1 cellular context compared by ENCODE assay signal in the genomic region with DNA sequence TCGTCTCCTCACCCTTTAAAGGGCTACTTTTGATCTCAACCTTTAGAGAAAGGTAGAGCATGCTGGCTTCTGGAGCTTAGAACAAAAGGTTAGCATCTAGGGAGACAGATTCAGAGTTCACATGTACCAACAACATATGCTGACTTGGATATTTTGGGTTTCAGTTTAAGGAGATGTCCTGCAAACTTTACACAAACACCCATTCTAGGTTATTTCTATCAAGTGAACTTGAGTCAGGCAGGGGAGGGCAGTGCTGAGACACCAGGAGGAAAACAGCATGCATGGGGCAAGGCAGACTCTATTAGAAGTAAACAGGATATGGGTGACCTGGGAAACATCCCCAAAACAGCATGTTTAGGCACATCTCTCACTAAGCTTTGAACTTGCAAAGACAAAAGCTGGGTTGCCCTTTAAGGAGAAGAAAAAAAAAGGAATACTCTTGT.
A peak's percentile ranks its signal among the peaks of the same experiment; 100 is the strongest.
TF ChIP-seq lines count a peak whose summit lies in the region.

No MANE protein-coding gene starts in this region.

TF ChIP-seq in WTC11, 78 proteins besides CTCF, POLR2A, EP300 and RAD21 (continued from another document):
- TF ChIP-seq, protein P1, sequence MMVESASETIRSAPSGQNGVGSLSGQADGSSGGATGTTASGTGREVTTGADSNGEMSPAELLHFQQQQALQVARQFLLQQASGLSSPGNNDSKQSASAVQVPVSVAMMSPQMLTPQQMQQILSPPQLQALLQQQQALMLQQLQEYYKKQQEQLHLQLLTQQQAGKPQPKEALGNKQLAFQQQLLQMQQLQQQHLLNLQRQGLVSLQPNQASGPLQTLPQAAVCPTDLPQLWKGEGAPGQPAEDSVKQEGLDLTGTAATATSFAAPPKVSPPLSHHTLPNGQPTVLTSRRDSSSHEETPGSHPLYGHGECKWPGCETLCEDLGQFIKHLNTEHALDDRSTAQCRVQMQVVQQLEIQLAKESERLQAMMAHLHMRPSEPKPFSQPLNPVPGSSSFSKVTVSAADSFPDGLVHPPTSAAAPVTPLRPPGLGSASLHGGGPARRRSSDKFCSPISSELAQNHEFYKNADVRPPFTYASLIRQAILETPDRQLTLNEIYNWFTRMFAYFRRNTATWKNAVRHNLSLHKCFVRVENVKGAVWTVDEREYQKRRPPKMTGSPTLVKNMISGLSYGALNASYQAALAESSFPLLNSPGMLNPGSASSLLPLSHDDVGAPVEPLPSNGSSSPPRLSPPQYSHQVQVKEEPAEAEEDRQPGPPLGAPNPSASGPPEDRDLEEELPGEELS (CRISPR knock-in tag; IDR thresholded peaks at IDR 0.05), result peak; percentile 96; the same call in 1 of the 2 replicates
- TF ChIP-seq NFE2L1 (CRISPR knock-in tag; IDR thresholded peaks at IDR 0.05) (no peak), GRHL2 (CRISPR knock-in tag; IDR thresholded peaks at IDR 0.05; ENCODE audit: insufficient replicate concordance, severe bottlenecking) (no peak), ZNF423 (CRISPR knock-in tag; IDR thresholded peaks at IDR 0.05) (no peak), MXD4 (CRISPR knock-in tag; IDR thresholded peaks at IDR 0.05; ENCODE audit: borderline replicate concordance) (no peak), ELF4 (CRISPR knock-in tag; IDR thresholded peaks at IDR 0.05; ENCODE audit: low read depth) (no peak), ZNF396 (CRISPR knock-in tag; IDR thresholded peaks at IDR 0.05; ENCODE audit: borderline replicate concordance) (no peak), ETV6 (CRISPR knock-in tag; IDR thresholded peaks at IDR 0.05) (no peak)
- TF ChIP-seq, protein P2, sequence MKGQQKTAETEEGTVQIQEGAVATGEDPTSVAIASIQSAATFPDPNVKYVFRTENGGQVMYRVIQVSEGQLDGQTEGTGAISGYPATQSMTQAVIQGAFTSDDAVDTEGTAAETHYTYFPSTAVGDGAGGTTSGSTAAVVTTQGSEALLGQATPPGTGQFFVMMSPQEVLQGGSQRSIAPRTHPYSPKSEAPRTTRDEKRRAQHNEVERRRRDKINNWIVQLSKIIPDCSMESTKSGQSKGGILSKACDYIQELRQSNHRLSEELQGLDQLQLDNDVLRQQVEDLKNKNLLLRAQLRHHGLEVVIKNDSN (CRISPR knock-in tag; IDR thresholded peaks at IDR 0.05), result no peak
- TF ChIP-seq, protein P3, sequence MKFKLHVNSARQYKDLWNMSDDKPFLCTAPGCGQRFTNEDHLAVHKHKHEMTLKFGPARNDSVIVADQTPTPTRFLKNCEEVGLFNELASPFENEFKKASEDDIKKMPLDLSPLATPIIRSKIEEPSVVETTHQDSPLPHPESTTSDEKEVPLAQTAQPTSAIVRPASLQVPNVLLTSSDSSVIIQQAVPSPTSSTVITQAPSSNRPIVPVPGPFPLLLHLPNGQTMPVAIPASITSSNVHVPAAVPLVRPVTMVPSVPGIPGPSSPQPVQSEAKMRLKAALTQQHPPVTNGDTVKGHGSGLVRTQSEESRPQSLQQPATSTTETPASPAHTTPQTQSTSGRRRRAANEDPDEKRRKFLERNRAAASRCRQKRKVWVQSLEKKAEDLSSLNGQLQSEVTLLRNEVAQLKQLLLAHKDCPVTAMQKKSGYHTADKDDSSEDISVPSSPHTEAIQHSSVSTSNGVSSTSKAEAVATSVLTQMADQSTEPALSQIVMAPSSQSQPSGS (CRISPR knock-in tag; IDR thresholded peaks at IDR 0.05; ENCODE audit: borderline replicate concordance, low read depth), result no peak
- TF ChIP-seq, protein P4, sequence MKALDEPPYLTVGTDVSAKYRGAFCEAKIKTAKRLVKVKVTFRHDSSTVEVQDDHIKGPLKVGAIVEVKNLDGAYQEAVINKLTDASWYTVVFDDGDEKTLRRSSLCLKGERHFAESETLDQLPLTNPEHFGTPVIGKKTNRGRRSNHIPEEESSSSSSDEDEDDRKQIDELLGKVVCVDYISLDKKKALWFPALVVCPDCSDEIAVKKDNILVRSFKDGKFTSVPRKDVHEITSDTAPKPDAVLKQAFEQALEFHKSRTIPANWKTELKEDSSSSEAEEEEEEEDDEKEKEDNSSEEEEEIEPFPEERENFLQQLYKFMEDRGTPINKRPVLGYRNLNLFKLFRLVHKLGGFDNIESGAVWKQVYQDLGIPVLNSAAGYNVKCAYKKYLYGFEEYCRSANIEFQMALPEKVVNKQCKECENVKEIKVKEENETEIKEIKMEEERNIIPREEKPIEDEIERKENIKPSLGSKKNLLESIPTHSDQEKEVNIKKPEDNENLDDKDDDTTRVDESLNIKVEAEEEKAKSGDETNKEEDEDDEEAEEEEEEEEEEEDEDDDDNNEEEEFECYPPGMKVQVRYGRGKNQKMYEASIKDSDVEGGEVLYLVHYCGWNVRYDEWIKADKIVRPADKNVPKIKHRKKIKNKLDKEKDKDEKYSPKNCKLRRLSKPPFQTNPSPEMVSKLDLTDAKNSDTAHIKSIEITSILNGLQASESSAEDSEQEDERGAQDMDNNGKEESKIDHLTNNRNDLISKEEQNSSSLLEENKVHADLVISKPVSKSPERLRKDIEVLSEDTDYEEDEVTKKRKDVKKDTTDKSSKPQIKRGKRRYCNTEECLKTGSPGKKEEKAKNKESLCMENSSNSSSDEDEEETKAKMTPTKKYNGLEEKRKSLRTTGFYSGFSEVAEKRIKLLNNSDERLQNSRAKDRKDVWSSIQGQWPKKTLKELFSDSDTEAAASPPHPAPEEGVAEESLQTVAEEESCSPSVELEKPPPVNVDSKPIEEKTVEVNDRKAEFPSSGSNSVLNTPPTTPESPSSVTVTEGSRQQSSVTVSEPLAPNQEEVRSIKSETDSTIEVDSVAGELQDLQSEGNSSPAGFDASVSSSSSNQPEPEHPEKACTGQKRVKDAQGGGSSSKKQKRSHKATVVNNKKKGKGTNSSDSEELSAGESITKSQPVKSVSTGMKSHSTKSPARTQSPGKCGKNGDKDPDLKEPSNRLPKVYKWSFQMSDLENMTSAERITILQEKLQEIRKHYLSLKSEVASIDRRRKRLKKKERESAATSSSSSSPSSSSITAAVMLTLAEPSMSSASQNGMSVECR (CRISPR knock-in tag; IDR thresholded peaks at IDR 0.05; ENCODE audit: borderline replicate concordance), result no peak
- TF ChIP-seq, protein P5, sequence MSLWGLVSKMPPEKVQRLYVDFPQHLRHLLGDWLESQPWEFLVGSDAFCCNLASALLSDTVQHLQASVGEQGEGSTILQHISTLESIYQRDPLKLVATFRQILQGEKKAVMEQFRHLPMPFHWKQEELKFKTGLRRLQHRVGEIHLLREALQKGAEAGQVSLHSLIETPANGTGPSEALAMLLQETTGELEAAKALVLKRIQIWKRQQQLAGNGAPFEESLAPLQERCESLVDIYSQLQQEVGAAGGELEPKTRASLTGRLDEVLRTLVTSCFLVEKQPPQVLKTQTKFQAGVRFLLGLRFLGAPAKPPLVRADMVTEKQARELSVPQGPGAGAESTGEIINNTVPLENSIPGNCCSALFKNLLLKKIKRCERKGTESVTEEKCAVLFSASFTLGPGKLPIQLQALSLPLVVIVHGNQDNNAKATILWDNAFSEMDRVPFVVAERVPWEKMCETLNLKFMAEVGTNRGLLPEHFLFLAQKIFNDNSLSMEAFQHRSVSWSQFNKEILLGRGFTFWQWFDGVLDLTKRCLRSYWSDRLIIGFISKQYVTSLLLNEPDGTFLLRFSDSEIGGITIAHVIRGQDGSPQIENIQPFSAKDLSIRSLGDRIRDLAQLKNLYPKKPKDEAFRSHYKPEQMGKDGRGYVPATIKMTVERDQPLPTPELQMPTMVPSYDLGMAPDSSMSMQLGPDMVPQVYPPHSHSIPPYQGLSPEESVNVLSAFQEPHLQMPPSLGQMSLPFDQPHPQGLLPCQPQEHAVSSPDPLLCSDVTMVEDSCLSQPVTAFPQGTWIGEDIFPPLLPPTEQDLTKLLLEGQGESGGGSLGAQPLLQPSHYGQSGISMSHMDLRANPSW (CRISPR knock-in tag; conservative IDR thresholded peaks at IDR 0.05; ENCODE audit: low read depth), result no peak
